ENCODE assay signal across 19 cellular contexts in the genomic region with DNA sequence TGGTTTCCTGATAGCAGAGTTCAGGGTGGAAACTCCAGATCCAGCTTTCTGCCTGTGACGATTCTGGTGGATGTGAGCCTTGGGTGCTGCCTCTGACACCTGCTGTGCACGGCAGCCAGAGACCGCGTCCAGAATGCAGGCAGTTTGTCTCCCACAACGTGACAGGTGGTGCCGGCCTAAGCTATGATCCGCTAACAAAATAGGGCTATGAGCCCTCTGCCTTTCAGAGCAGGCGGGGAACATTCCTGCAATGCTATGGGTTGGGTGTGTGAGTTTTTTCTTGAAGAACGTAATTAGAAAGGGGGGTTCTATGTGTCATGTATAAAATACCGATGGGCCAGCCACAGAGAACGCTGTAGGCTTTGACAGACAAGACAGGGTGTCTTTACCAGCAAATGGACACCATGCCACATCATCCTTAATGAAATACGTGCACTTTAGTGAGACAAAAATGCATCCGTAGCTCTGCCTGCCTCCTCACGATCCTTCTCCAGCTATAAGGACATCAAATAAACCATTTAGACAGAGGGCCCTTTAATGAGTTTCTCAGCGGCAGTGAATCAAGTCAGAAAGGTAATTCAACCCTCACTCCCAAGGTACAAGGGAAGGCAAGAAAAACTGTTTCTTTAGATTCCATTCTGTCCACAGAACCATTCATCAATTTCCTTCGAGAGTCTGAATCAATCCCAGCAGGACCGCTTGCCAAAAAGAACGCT.
DNase-seq lines count a peak whose midpoint lies in the region; ATAC-seq, FAIRE-seq and TF ChIP-seq lines count a peak whose summit lies in the region.
"Had no signal": no experiment of that assay in that cellular context is flagged by ENCODE, and none has a peak within 500 bp of the region (broad histone marks: within the 10 kb centered on the region; RNA-seq: fewer than 3 reads in every experiment).

No MANE protein-coding gene starts in this region.

- no peaks in the 10 kb centered on the region for H3K4me1 Mint-ChIP-seq in MCF 10A (ENCODE audit: insufficient read depth, unreplicated experiment)
- peaks cover 30% of the 10 kb centered on the region for H3K4me1 Mint-ChIP-seq in nephron
- H3K4me1 Mint-ChIP-seq: CD14-positive monocyte had no signal

- peak overlapping the region; percentile 34; the same call in 1 of the 2 replicates for H2BK15ac ChIP-seq in H1 (ENCODE audit: low read length)

- intact Hi-C loops in mammary epithelial cell (cut with micrococcal nuclease) = no loop called here
- intact Hi-C loops in MCF 10A (cut with micrococcal nuclease) = no loop called here

- H3K27me3 ChIP-seq in mammary epithelial cell (ENCODE audit: insufficient read depth, low read length) = peaks cover 8% of the 10 kb centered on the region
- H3K27me3 ChIP-seq in H1 (replicated peaks in 1 of 4; ENCODE audit: control insufficient read depth in 3 of 4, extremely low read depth in 1 of 4, insufficient read depth in 3 of 4, low read length in 3 of 4) = no peaks in the 10 kb centered on the region

- TF ChIP-seq CTCF in mammary epithelial cell (conservative IDR thresholded peaks at IDR 0.05 in 1 of 2, IDR thresholded peaks at IDR 0.05 in 1 of 2; ENCODE audit: extremely low read depth in 1 of 2, insufficient read depth in 1 of 2, low read depth in 1 of 2, low read length in 2 of 2) = no peak
- no peak for TF ChIP-seq CTCF in MCF 10A (IDR thresholded peaks at IDR 0.05; ENCODE audit: unreplicated experiment)
- TF ChIP-seq CTCF in H1 (IDR thresholded peaks at IDR 0.05; ENCODE audit: control extremely low read depth in 1 of 3, insufficient read depth in 1 of 3, low read depth in 1 of 3, low read length in 3 of 3) = no peak
- no peak for TF ChIP-seq CTCF in nephron (IDR thresholded peaks at IDR 0.05; ENCODE audit: unreplicated experiment in 3 of 3)

- no peak overlapping the region for H2BK120ac ChIP-seq in H1 (replicated peaks; ENCODE audit: low read depth, low read length)

- in situ Hi-C loops in mammary epithelial cell (cut with MboI; ENCODE audit: low sequenced_read_pairs in 2 of 2) = no loop called here

- H3K27ac ChIP-seq in mammary epithelial cell (ENCODE audit: insufficient read depth, low read depth, low read length) (no peak overlapping the region), H1 (ENCODE audit: low read depth, low read length) (no peak overlapping the region)
- H3K27ac ChIP-seq: A549 had no signal

- H3K4ac ChIP-seq in H1 (replicated peaks; ENCODE audit: insufficient read length, low read depth, low read length) = no peak overlapping the region

- H3K79me2 ChIP-seq in mammary epithelial cell (ENCODE audit: insufficient read depth, low read length) (no peaks in the 10 kb centered on the region), H1 (ENCODE audit: control insufficient read depth in 1 of 2, insufficient read depth in 2 of 2, low read length in 2 of 2) (no peaks in the 10 kb centered on the region)

- no peak overlapping the region for H3K14ac ChIP-seq in H1 (ENCODE audit: insufficient read length)

- no peak for TF ChIP-seq RAD21 in H1 (IDR thresholded peaks at IDR 0.05 in 1 of 2, conservative IDR thresholded peaks at IDR 0.05 in 1 of 2; ENCODE audit: low read depth in 2 of 2, low read length in 2 of 2)

- H3K36me3 ChIP-seq in mammary epithelial cell (ENCODE audit: insufficient read depth, low read length) (no peaks in the 10 kb centered on the region), H1 (ENCODE audit: control insufficient read depth in 2 of 4, insufficient read depth in 4 of 4, low read length in 3 of 4) (no peaks in the 10 kb centered on the region)
- H3K36me3 ChIP-seq: HAP-1 had no signal

- no peak overlapping the region for H4K91ac ChIP-seq in H1 (replicated peaks; ENCODE audit: insufficient read length, low read length)

- no peak overlapping the region; the same call in 1 of the 2 replicates for H3K18ac ChIP-seq in H1 (ENCODE audit: extremely low read depth, low read length)

- H2BK5ac ChIP-seq in H1 (ENCODE audit: low read depth, low read length) = no peak overlapping the region

- no peak overlapping the region for H3K4me3 Mint-ChIP-seq in MCF 10A (ENCODE audit: unreplicated experiment)
- H3K4me3 Mint-ChIP-seq in nephron = peak overlapping the region in 2 of 3 experiments; percentile 2 to 46
- H3K4me3 Mint-ChIP-seq: CD14-positive monocyte had no signal

- no peak for TF ChIP-seq EP300 in H1 (IDR thresholded peaks at IDR 0.05; ENCODE audit: borderline replicate concordance in 1 of 2, low read depth in 2 of 2, low read length in 2 of 2)

- ATAC-seq in HG03520 (IDR thresholded peaks at IDR 0.05; ENCODE audit: unreplicated experiment) (no peak), HG03460 (IDR thresholded peaks at IDR 0.05; ENCODE audit: unreplicated experiment) (no peak)

- CTCF ChIA-PET in mammary epithelial cell (lab: Charles Lee; ENCODE audit: low non-redundant PET) (no interaction called here), MCF 10A (lab: Yijun Ruan, JAX) (interaction anchor here (0.7 kb wide), 1 partner anchor 156 kb away, joined by 3 read pairs; no protein-coding TSS in a partner anchor), H1 (lab: Charles Lee; ENCODE audit: partially characterized antibody) (interaction anchor here (0.8 to 2.4 kb wide), 12 partner anchors 8 to 258 kb away, joined by 3 to 13 read pairs (median 3); no protein-coding TSS in a partner anchor)

- H3K9ac ChIP-seq in mammary epithelial cell (ENCODE audit: insufficient read depth, low read length) (no peak overlapping the region), H1 (replicated peaks in 1 of 4; ENCODE audit: extremely low read depth in 1 of 4, low read depth in 3 of 4, low read length in 3 of 4) (no peak overlapping the region)

- no peaks in the 10 kb centered on the region for H3K23me2 ChIP-seq in H1 (ENCODE audit: low read depth, low read length)

- no peak for TF ChIP-seq POLR2A in H1 (IDR thresholded peaks at IDR 0.05; ENCODE audit: control extremely low read depth in 1 of 2, low read depth in 2 of 2, low read length in 2 of 2)

- BruUV-seq in mammary epithelial cell (replicated peaks; lab: Mats Ljungman, UMichigan) (no TSS peak), MCF 10A (replicated peaks; lab: Mats Ljungman, UMichigan) (no TSS peak)

- H4K20me1 ChIP-seq in mammary epithelial cell (ENCODE audit: insufficient read depth, low read length) = no peaks in the 10 kb centered on the region
- H4K20me1 ChIP-seq in H1 (replicated peaks in 1 of 2; ENCODE audit: control insufficient read depth in 1 of 2, insufficient read depth in 2 of 2, low read length in 2 of 2) = no peaks in the 10 kb centered on the region

- no peak overlapping the region for H4K5ac ChIP-seq in H1 (ENCODE audit: insufficient read length, low read depth, low read length)

- H3K9me3 Mint-ChIP-seq in MCF 10A (ENCODE audit: unreplicated experiment) (no peaks in the 10 kb centered on the region), nephron (no peaks in the 10 kb centered on the region)

- H3K27ac Mint-ChIP-seq in MCF 10A (ENCODE audit: low read depth, unreplicated experiment) (no peak overlapping the region), nephron (peak overlapping the region in 1 of 3 experiments; percentile 26)
- H3K27ac Mint-ChIP-seq: CD14-positive monocyte had no signal

- H3K4me3 ChIP-seq in mammary epithelial cell (replicated peaks in 1 of 3; ENCODE audit: insufficient read depth in 1 of 3, low read depth in 2 of 3, low read length in 3 of 3) (no peak overlapping the region), H1 (ENCODE audit: extremely low read depth in 1 of 4, insufficient read depth in 2 of 4, low read depth in 3 of 4, low read length in 4 of 4) (no peak overlapping the region)
- H3K4me3 ChIP-seq: A549, HAP-1 had no signal

- H2AFZ ChIP-seq in mammary epithelial cell (ENCODE audit: low read depth, low read length) = peak overlapping the region; percentile 32
- peak overlapping the region; percentile 61; the same call in 1 of the 2 replicates for H2AFZ ChIP-seq in H1 (ENCODE audit: low read length)

- H3K4me1 ChIP-seq in mammary epithelial cell (ENCODE audit: insufficient read depth, low read length) = no peaks in the 10 kb centered on the region
- H3K4me1 ChIP-seq in H1 (replicated peaks in 1 of 4; ENCODE audit: control insufficient read depth in 3 of 4, insufficient read depth in 4 of 4, low read length in 3 of 4) = peaks cover 4 to 16% (median 8%) of the 10 kb centered on the region in 4 experiments; a peak in 6 of 7 replicates
- H3K4me1 ChIP-seq: A549, HAP-1 had no signal

- H2BK12ac ChIP-seq in H1 (ENCODE audit: low read depth, low read length) = peak overlapping the region; percentile 13; the same call in 1 of the 2 replicates

- no peak overlapping the region; the same call in 1 of the 2 replicates for H4K8ac ChIP-seq in H1 (ENCODE audit: extremely low read depth, insufficient read depth, low read length)

- H2AK5ac ChIP-seq in H1 (ENCODE audit: low read depth, low read length) = no peak overlapping the region

- POLR2A ChIA-PET in MCF 10A (lab: Yijun Ruan, JAX) = interaction anchor here (0.6 to 0.9 kb wide), 2 partner anchors 9 to 932 kb away, joined by 3 read pairs; no protein-coding TSS in a partner anchor
- POLR2A ChIA-PET in H1 (lab: Charles Lee; ENCODE audit: partially characterized antibody) = interaction anchor here (1.2 kb wide), 1 partner anchor 531 kb away, joined by 3 read pairs; no protein-coding TSS in a partner anchor

- dilution Hi-C loops in mammary epithelial cell (cut with HindIII; ENCODE audit: low sequenced_read_pairs) = no loop called here

- H3K56ac ChIP-seq in H1 (replicated peaks; ENCODE audit: insufficient read length, low read depth, low read length) = no peak overlapping the region

- no peaks in the 10 kb centered on the region for H3K79me1 ChIP-seq in H1 (ENCODE audit: low read depth, low read length)

- no peaks in the 10 kb centered on the region for H3K9me3 ChIP-seq in mammary epithelial cell (replicated peaks; ENCODE audit: insufficient read depth, low read length)
- H3K9me3 ChIP-seq in H1 (ENCODE audit: insufficient read depth in 2 of 2, low read depth in 1 of 2, low read length in 1 of 2) = no peaks in the 10 kb centered on the region
- H3K9me3 ChIP-seq: A549, HAP-1 had no signal

- 57% methylated on average over 18 of the region's 18 CpGs for WGBS in mammary epithelial cell (ENCODE audit: low coverage, missing lambda C conversion rate)
- WGBS in H1 (ENCODE audit: extremely low coverage in 1 of 2, insufficient coverage in 1 of 2, insufficient read length in 1 of 2, insufficient replicate concordance in 2 of 2, low coverage in 1 of 2, low lambda C conversion rate in 2 of 2, missing lambda C conversion rate in 1 of 2), 2 experiments = 86% methylated on average over 18 of the region's 18 CpGs; no CpG with 5 or more reads in 1 of the 2 experiments

- H3K36me3 Mint-ChIP-seq in MCF 10A (ENCODE audit: insufficient read depth, unreplicated experiment) (peaks cover 5% of the 10 kb centered on the region), nephron (ENCODE audit: low read depth) (no peaks in the 10 kb centered on the region)
- H3K36me3 Mint-ChIP-seq: CD14-positive monocyte had no signal

- H3K27me3 Mint-ChIP-seq in MCF 10A (ENCODE audit: insufficient read depth, unreplicated experiment) (no peaks in the 10 kb centered on the region), nephron (ENCODE audit: low read depth) (peaks cover 33% of the 10 kb centered on the region)

- no peak overlapping the region for H3K4me2 ChIP-seq in mammary epithelial cell (ENCODE audit: insufficient read depth, low read depth, low read length)
- no peak overlapping the region for H3K4me2 ChIP-seq in H1 (ENCODE audit: insufficient read depth in 1 of 2, low read depth in 2 of 2, low read length in 2 of 2)
- H3K4me2 ChIP-seq: A549 had no signal

- DNase-seq in mammary epithelial cell (no peak), MCF 10A (ENCODE audit: unreplicated experiment) (no peak), H1 (ENCODE audit: low read depth in 1 of 2, low spot score in 2 of 2) (no peak), urothelium cell line (ENCODE audit: low spot score) (no peak), dedifferentiated amniotic fluid mesenchymal stem cell (ENCODE audit: extremely low spot score) (no peak)
- DNase-seq: COR-L47; DMS153; EL; IMR-90; NCI-H187; NCI-H2171 treated with DMSO at 0.1 percent for 48 hours; NK-92 treated with Interleukin-12 subunit alpha and Interleukin-12 subunit beta, amount 100 ng/mL, for 24 hours; RPMI8226 had no signal

- H2BK20ac ChIP-seq in H1 (ENCODE audit: low read length) = no peak overlapping the region; the same call in 1 of the 2 replicates

- FAIRE-seq in H1 (lab: Jason Lieb, UNC) (peak; percentile 7), urothelium cell line (lab: Jason Lieb, UNC) (peak; percentile 20)
- FAIRE-seq: A549 had no signal

- no peak overlapping the region for H3K23ac ChIP-seq in H1 (ENCODE audit: insufficient read length)
